In genomic region chr5:111772456-111772855, GRCh38 we compare ENCODE assay signal across 3 cellular contexts.
TF ChIP-seq lines count a peak whose summit lies in the region.

No MANE protein-coding gene starts in this region.

TF ChIP-seq in SK-N-SH treated with all-trans-retinoic acid at 6 μM for 48 hours, 23 proteins besides CTCF, POLR2A, EP300 and RAD21 (continued from another document):
- 0 out of 2 replicates have a peak, but pooled peaks have one; percentile 24 for TF ChIP-seq POU6F1 (CRISPR knock-in tag; IDR thresholded peaks at IDR 0.05; ENCODE audit: borderline replicate concordance, low read depth)

TF ChIP-seq in SK-N-SH, 30 proteins besides CTCF, POLR2A, EP300 and RAD21:
- TF ChIP-seq REST (IDR thresholded peaks at IDR 0.05; ENCODE audit: low read depth, low read length) (no peak), FOXM1 (IDR thresholded peaks at IDR 0.05; ENCODE audit: low read depth) (no peak), NRF1 (IDR thresholded peaks at IDR 0.05; ENCODE audit: low read depth, low read length) (no peak), TCF12 (IDR thresholded peaks at IDR 0.05) (no peak), EZH2phosphoT487 (IDR thresholded peaks at IDR 0.05; ENCODE audit: borderline replicate concordance, low read depth) (no peak), ZBTB33 (IDR thresholded peaks at IDR 0.05; ENCODE audit: borderline replicate concordance, low read depth) (no peak), MEF2A (IDR thresholded peaks at IDR 0.05; ENCODE audit: borderline replicate concordance, low read depth) (no peak), PBX3 (IDR thresholded peaks at IDR 0.05) (no peak), SMC3 (IDR thresholded peaks at IDR 0.05; ENCODE audit: low read depth, low read length) (no peak), USF2 (IDR thresholded peaks at IDR 0.05; ENCODE audit: borderline replicate concordance, low read depth, low read length) (no peak), TEAD4 (IDR thresholded peaks at IDR 0.05; ENCODE audit: borderline replicate concordance, insufficient read depth) (no peak), FOXJ3 (CRISPR knock-in tag; IDR thresholded peaks at IDR 0.05) (no peak), SIN3A (IDR thresholded peaks at IDR 0.05; ENCODE audit: borderline replicate concordance, low read depth, low read length) (no peak), MXI1 (IDR thresholded peaks at IDR 0.05; ENCODE audit: low read depth, low read length) (no peak), TAF1 (IDR thresholded peaks at IDR 0.05; ENCODE audit: borderline replicate concordance, low read depth, low read length) (no peak), RCOR1 (IDR thresholded peaks at IDR 0.05; ENCODE audit: low read length) (no peak), IRF3 (IDR thresholded peaks at IDR 0.05; ENCODE audit: low read depth, low read length) (no peak)

TF ChIP-seq in H1, 55 proteins besides CTCF, POLR2A, EP300 and RAD21 (continued from another document):
- TF ChIP-seq BACH1 (IDR thresholded peaks at IDR 0.05; ENCODE audit: low read length) (peak; percentile 41; the same call in 1 of the 2 replicates), TCF12 (IDR thresholded peaks at IDR 0.05; ENCODE audit: low read depth, low read length) (0 out of 2 replicates have a peak, but pooled peaks have one; percentile 51), CEBPB (IDR thresholded peaks at IDR 0.05; ENCODE audit: low read depth, low read length) (no peak), MAX (IDR thresholded peaks at IDR 0.05) (peak; percentile 46; the same call in 1 of the 2 replicates), MAFK (IDR thresholded peaks at IDR 0.05; ENCODE audit: low read depth, low read length) (0 out of 2 replicates have a peak, but pooled peaks have one; percentile 14), TBP (IDR thresholded peaks at IDR 0.05; ENCODE audit: low read depth, low read length) (no peak)
